In the genomic region with DNA sequence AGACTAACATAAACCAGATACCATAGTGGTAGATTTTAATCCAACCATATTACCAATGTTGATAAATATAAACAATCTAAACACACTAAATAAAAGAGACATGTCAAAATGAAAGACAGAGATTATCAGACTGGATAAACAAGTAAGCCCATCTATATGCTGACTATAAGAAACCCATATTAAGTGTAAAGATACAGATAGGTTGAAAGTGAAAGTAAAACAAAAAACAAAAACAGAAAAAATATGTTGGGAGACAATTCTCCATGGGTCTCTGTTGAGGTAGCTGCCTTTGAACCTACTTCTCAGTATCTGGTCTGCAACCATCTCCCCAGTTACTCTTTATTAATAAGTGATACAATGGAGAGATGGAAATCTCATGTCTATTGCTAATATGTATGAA, we compare ENCODE assay signal across 1 cellular context.
TF ChIP-seq lines count a peak whose summit lies in the region.

No MANE protein-coding gene starts in this region.

TF ChIP-seq in WTC11, 78 proteins besides CTCF, POLR2A, EP300 and RAD21:
- TF ChIP-seq, protein P1, sequence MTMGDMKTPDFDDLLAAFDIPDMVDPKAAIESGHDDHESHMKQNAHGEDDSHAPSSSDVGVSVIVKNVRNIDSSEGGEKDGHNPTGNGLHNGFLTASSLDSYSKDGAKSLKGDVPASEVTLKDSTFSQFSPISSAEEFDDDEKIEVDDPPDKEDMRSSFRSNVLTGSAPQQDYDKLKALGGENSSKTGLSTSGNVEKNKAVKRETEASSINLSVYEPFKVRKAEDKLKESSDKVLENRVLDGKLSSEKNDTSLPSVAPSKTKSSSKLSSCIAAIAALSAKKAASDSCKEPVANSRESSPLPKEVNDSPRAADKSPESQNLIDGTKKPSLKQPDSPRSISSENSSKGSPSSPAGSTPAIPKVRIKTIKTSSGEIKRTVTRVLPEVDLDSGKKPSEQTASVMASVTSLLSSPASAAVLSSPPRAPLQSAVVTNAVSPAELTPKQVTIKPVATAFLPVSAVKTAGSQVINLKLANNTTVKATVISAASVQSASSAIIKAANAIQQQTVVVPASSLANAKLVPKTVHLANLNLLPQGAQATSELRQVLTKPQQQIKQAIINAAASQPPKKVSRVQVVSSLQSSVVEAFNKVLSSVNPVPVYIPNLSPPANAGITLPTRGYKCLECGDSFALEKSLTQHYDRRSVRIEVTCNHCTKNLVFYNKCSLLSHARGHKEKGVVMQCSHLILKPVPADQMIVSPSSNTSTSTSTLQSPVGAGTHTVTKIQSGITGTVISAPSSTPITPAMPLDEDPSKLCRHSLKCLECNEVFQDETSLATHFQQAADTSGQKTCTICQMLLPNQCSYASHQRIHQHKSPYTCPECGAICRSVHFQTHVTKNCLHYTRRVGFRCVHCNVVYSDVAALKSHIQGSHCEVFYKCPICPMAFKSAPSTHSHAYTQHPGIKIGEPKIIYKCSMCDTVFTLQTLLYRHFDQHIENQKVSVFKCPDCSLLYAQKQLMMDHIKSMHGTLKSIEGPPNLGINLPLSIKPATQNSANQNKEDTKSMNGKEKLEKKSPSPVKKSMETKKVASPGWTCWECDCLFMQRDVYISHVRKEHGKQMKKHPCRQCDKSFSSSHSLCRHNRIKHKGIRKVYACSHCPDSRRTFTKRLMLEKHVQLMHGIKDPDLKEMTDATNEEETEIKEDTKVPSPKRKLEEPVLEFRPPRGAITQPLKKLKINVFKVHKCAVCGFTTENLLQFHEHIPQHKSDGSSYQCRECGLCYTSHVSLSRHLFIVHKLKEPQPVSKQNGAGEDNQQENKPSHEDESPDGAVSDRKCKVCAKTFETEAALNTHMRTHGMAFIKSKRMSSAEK (CRISPR knock-in tag; IDR thresholded peaks at IDR 0.05; ENCODE audit: borderline replicate concordance): no peak
- TF ChIP-seq ATF6 (CRISPR knock-in tag; IDR thresholded peaks at IDR 0.05) (no peak), SOX15 (CRISPR knock-in tag; IDR thresholded peaks at IDR 0.05) (no peak), FOXK1 (CRISPR knock-in tag; IDR thresholded peaks at IDR 0.05) (no peak), CREB1 (CRISPR knock-in tag; IDR thresholded peaks at IDR 0.05) (no peak), MYBL2 (CRISPR knock-in tag; IDR thresholded peaks at IDR 0.05) (no peak), SMAD3 (CRISPR knock-in tag; IDR thresholded peaks at IDR 0.05; ENCODE audit: borderline replicate concordance) (no peak), PRDM15 (CRISPR knock-in tag; IDR thresholded peaks at IDR 0.05) (no peak), CREM (CRISPR knock-in tag; IDR thresholded peaks at IDR 0.05) (no peak), EMX1 (CRISPR knock-in tag; IDR thresholded peaks at IDR 0.05) (no peak), ETV6 (CRISPR knock-in tag; IDR thresholded peaks at IDR 0.05) (no peak), ATF2 (CRISPR knock-in tag; IDR thresholded peaks at IDR 0.05; ENCODE audit: borderline replicate concordance, low read depth) (no peak), SMAD4 (CRISPR knock-in tag; IDR thresholded peaks at IDR 0.05) (no peak), JUN (CRISPR knock-in tag; IDR thresholded peaks at IDR 0.05) (no peak)
- TF ChIP-seq, protein P2, sequence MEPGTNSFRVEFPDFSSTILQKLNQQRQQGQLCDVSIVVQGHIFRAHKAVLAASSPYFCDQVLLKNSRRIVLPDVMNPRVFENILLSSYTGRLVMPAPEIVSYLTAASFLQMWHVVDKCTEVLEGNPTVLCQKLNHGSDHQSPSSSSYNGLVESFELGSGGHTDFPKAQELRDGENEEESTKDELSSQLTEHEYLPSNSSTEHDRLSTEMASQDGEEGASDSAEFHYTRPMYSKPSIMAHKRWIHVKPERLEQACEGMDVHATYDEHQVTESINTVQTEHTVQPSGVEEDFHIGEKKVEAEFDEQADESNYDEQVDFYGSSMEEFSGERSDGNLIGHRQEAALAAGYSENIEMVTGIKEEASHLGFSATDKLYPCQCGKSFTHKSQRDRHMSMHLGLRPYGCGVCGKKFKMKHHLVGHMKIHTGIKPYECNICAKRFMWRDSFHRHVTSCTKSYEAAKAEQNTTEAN (CRISPR knock-in tag; IDR thresholded peaks at IDR 0.05): no peak
- TF ChIP-seq, protein P3, sequence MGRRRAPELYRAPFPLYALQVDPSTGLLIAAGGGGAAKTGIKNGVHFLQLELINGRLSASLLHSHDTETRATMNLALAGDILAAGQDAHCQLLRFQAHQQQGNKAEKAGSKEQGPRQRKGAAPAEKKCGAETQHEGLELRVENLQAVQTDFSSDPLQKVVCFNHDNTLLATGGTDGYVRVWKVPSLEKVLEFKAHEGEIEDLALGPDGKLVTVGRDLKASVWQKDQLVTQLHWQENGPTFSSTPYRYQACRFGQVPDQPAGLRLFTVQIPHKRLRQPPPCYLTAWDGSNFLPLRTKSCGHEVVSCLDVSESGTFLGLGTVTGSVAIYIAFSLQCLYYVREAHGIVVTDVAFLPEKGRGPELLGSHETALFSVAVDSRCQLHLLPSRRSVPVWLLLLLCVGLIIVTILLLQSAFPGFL (CRISPR knock-in tag; IDR thresholded peaks at IDR 0.05; ENCODE audit: borderline replicate concordance): no peak
